ENCODE assay signal across 1 cellular context in genomic region chr17:56937688-56938087, GRCh38.
TF ChIP-seq lines count a peak whose summit lies in the region.

No MANE protein-coding gene starts in this region.

TF ChIP-seq in K562, 482 proteins besides CTCF, POLR2A, EP300 and RAD21 (continues in another document):
- no peak for TF ChIP-seq KAT8 (IDR thresholded peaks at IDR 0.05; ENCODE audit: low read depth)
- TF ChIP-seq POU5F1 (IDR thresholded peaks at IDR 0.05; ENCODE audit: borderline replicate concordance, low read depth, low read length, partially characterized antibody) = no peak
- no peak for TF ChIP-seq TCFL5 (CRISPR knock-in tag; conservative IDR thresholded peaks at IDR 0.05)
- TF ChIP-seq ZKSCAN3 (CRISPR knock-in tag; IDR thresholded peaks at IDR 0.05) = no peak
- TF ChIP-seq SMARCA5 (IDR thresholded peaks at IDR 0.05) = no peak
- TF ChIP-seq JUN (IDR thresholded peaks at IDR 0.05; ENCODE audit: borderline replicate concordance, low read depth, low read length) = peak; percentile 78
- TF ChIP-seq JUN (CRISPR knock-in tag; IDR thresholded peaks at IDR 0.05; ENCODE audit: borderline replicate concordance) = no peak
- TF ChIP-seq ARID1B (IDR thresholded peaks at IDR 0.05) = peak; percentile 61
- no peak for TF ChIP-seq CHCHD3 (CRISPR knock-in tag; IDR thresholded peaks at IDR 0.05)
- no peak for TF ChIP-seq PATZ1 (CRISPR knock-in tag; IDR thresholded peaks at IDR 0.05; ENCODE audit: borderline replicate concordance)
- no peak for TF ChIP-seq RHOXF2B (CRISPR knock-in tag; conservative IDR thresholded peaks at IDR 0.05)
- peak; percentile 65; the same call in 1 of the 2 replicates for TF ChIP-seq DPF2 (IDR thresholded peaks at IDR 0.05)
- peak; percentile 93 for TF ChIP-seq NFATC3 (IDR thresholded peaks at IDR 0.05)
- TF ChIP-seq SMARCA4 (IDR thresholded peaks at IDR 0.05) = peak; percentile 72
- TF ChIP-seq ARID3B (CRISPR knock-in tag; IDR thresholded peaks at IDR 0.05; ENCODE audit: borderline replicate concordance) = no peak
- TF ChIP-seq JUND (IDR thresholded peaks at IDR 0.05; ENCODE audit: borderline replicate concordance, low read depth, low read length) = peak; percentile 92
- TF ChIP-seq JUND (tag; IDR thresholded peaks at IDR 0.05; ENCODE audit: borderline replicate concordance, low read depth, low read length) = peak; percentile 88; the same call in 2 of the 3 replicates
- peak; percentile 70 for TF ChIP-seq SMARCC2 (IDR thresholded peaks at IDR 0.05; ENCODE audit: low read depth)
- TF ChIP-seq COPS2 (conservative IDR thresholded peaks at IDR 0.05) = no peak
- peak; percentile 74; the same call in 1 of the 2 replicates for TF ChIP-seq SMARCE1 (IDR thresholded peaks at IDR 0.05)
- TF ChIP-seq IFI16 (CRISPR knock-in tag; IDR thresholded peaks at IDR 0.05) = no peak
- no peak for TF ChIP-seq ZBTB26 (CRISPR knock-in tag; IDR thresholded peaks at IDR 0.05)
- TF ChIP-seq VEZF1 (CRISPR knock-in tag; IDR thresholded peaks at IDR 0.05) = no peak
- TF ChIP-seq CLOCK (CRISPR knock-in tag; IDR thresholded peaks at IDR 0.05; ENCODE audit: borderline replicate concordance) = no peak
- TF ChIP-seq ZNF644 (tag; IDR thresholded peaks at IDR 0.05; ENCODE audit: low read depth) = 0 out of 2 replicates have a peak, but pooled peaks have one; percentile 29
- peak; percentile 16 for TF ChIP-seq FOS (IDR thresholded peaks at IDR 0.05; ENCODE audit: extremely low read depth, insufficient read length)
- TF ChIP-seq MAFF (IDR thresholded peaks at IDR 0.05; ENCODE audit: low read length) = no peak
- TF ChIP-seq ZNF592 (IDR thresholded peaks at IDR 0.05) = peak; percentile 33; the same call in 1 of the 2 replicates
- TF ChIP-seq MEF2D (tag; conservative IDR thresholded peaks at IDR 0.05; ENCODE audit: low read depth) = 0 out of 2 replicates have a peak, but pooled peaks have one; percentile 14
- TF ChIP-seq MTA3 (IDR thresholded peaks at IDR 0.05; ENCODE audit: borderline replicate concordance) = peak; percentile 30; the same call in 1 of the 2 replicates
- TF ChIP-seq HBP1 (CRISPR knock-in tag; IDR thresholded peaks at IDR 0.05) = no peak
- TF ChIP-seq TRIM28 (IDR thresholded peaks at IDR 0.05) = no peak
- no peak for TF ChIP-seq ZBTB9 (CRISPR knock-in tag; IDR thresholded peaks at IDR 0.05)
- TF ChIP-seq FOSL1 (tag; conservative IDR thresholded peaks at IDR 0.05) = peak; percentile 96
- no peak for TF ChIP-seq NCOA1 (IDR thresholded peaks at IDR 0.05; ENCODE audit: low read depth)
- no peak for TF ChIP-seq SAFB2 (IDR thresholded peaks at IDR 0.05; ENCODE audit: borderline replicate concordance, low read depth, low read length, severe bottlenecking)
- peak; percentile 44; the same call in 1 of the 2 replicates for TF ChIP-seq HMBOX1 (IDR thresholded peaks at IDR 0.05)
- TF ChIP-seq SIRT6 (IDR thresholded peaks at IDR 0.05; ENCODE audit: low read depth, low read length) = no peak
- TF ChIP-seq NR2C2 (CRISPR knock-in tag; IDR thresholded peaks at IDR 0.05) = no peak
- TF ChIP-seq NR2C2 (tag; IDR thresholded peaks at IDR 0.05) = peak; percentile 48; the same call in 1 of the 2 replicates
- no peak for TF ChIP-seq NR2C1 (IDR thresholded peaks at IDR 0.05)
- TF ChIP-seq NR2C1 (tag; IDR thresholded peaks at IDR 0.05) = 0 out of 2 replicates have a peak, but pooled peaks have one; percentile 66
- TF ChIP-seq RBM34 (IDR thresholded peaks at IDR 0.05; ENCODE audit: borderline replicate concordance, insufficient read depth, low read length) = no peak
- peak; percentile 81 for TF ChIP-seq ATF3 (IDR thresholded peaks at IDR 0.05)
- no peak for TF ChIP-seq ATF3 (CRISPR knock-in tag; conservative IDR thresholded peaks at IDR 0.05)
- TF ChIP-seq E2F4 (CRISPR knock-in tag; IDR thresholded peaks at IDR 0.05; ENCODE audit: low read depth) = no peak
- no peak for TF ChIP-seq NRF1 (conservative IDR thresholded peaks at IDR 0.05 in 1 of 2, IDR thresholded peaks at IDR 0.05 in 1 of 2)
